In the genomic region with DNA sequence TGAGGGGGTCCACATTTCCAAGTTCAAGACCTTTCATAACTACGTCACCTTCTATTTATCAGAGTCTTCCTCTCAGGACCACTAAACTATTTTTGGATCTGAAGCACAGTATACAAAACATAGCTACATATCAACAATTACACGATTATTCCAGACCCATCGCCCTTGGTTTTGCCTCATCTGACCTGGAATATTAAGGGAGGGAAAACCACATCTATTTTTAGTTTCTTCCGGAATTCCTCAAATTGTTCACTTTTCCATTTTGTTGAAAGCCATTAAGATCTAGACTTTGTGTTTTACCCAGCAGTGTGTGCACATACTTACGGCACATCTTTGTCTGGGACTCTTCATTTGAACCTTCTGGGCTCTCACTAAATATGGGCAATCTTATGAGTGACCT, we compare ENCODE assay signal across 18 cellular contexts. TPM values are rescaled to one million over a fixed set of nuclear protein-coding genes. Genes with fewer than 3 reads are reported as not detected.
"Had no signal": no experiment of that assay in that cellular context is flagged by ENCODE, and none has a peak within 500 bp of the region (broad histone marks: within the 10 kb centered on the region; RNA-seq: fewer than 3 reads in every experiment).

No MANE protein-coding gene starts in this region.

- DNase-seq: activated CD4-positive, alpha-beta T cell treated with anti-CD3 and anti-CD28 coated beads for 4 hours; activated CD8-positive, alpha-beta memory T cell treated with anti-CD3 and anti-CD28 coated beads for 24 hours; activated naive CD4-positive, alpha-beta T cell treated with anti-CD3 and anti-CD28 coated beads, Interleukin-2, amount 50 U/mL, for 16 hours; adrenal gland; body of pancreas; dermis blood vessel endothelial cell; endodermal cell; glutamatergic neuron; naive thymus-derived CD8-positive, alpha-beta T cell; right lobe of liver; stimulated activated CD4-positive, alpha-beta T cell treated with anti-CD3 and anti-CD28 coated beads, Interleukin-12 subunit alpha, Interleukin-12 subunit beta, amount 100 ng/mL, for 4 hours; stimulated activated naive CD8-positive, alpha-beta T cell treated with anti-CD3 and anti-CD28 coated beads, Interleukin-15, Interleukin-2, amounts not matched to agents 100 U/mL and 50 U/mL, for 24 hours had no signal

- ATAC-seq: activated T-helper 17 cell treated with anti-CD3 and anti-CD28 coated beads, Interleukin-2, amount 50 U/mL, for 72 hours; body of pancreas; naive thymus-derived CD8-positive, alpha-beta T cell; SK-N-SH treated with all-trans-retinoic acid at 6 μM for 48 hours; stimulated activated naive CD8-positive, alpha-beta T cell treated with anti-CD3 and anti-CD28 coated beads, Interleukin-15, Interleukin-2, amounts not matched to agents 100 U/mL and 50 U/mL, for 24 hours had no signal

- H3K9me3 ChIP-seq: adrenal gland, body of pancreas, right lobe of liver, thoracic aorta, vagina had no signal

- H3K4me3 ChIP-seq: adrenal gland, body of pancreas, right lobe of liver, thoracic aorta, vagina had no signal

- H3K4me1 ChIP-seq: adrenal gland, body of pancreas, right lobe of liver, vagina had no signal

- H3K27me3 ChIP-seq: adrenal gland, body of pancreas, right lobe of liver, vagina had no signal

- H3K27ac ChIP-seq: body of pancreas, right lobe of liver, thoracic aorta, vagina had no signal

- H3K36me3 ChIP-seq: adrenal gland, right lobe of liver, thoracic aorta, vagina had no signal

RNA-seq across cellular contexts. Expression of a gene that starts 12.0 kb away (rescaled TPM):
- total RNA-seq: activated T-helper 17 cell treated with anti-CD3 and anti-CD28 coated beads, Interleukin-2, amount 50 U/mL, for 72 hours; endodermal cell; mononuclear cell; naive thymus-derived CD8-positive, alpha-beta T cell; T-helper 1 cell treated with Interleukin-12 subunit alpha and Interleukin-12 subunit beta and Interleukin-4 antibody, amounts not matched to agents 30 ng/mL and 1 ng/mL, for 36 hours had no signal
- polyA plus RNA-seq: naive thymus-derived CD8-positive, alpha-beta T cell had no signal
